In genomic region chr5:132667309-132667708, GRCh38 we compare ENCODE assay signal across 32 cellular contexts. TPM values are rescaled to one million over a fixed set of nuclear protein-coding genes. Genes with fewer than 3 reads are reported as not detected.
"Had no signal": no experiment of that assay in that cellular context is flagged by ENCODE, and none has a peak within 500 bp of the region (broad histone marks: within the 10 kb centered on the region; RNA-seq: fewer than 3 reads in every experiment).

No MANE protein-coding gene starts in this region.

- H3K9me3 ChIP-seq: MG63, SJCRH30 had no signal

- H3K27ac Mint-ChIP-seq: activated CD8-positive, alpha-beta T cell treated with anti-CD3 and anti-CD28 coated beads, Interleukin-2, amount 10 ng/mL, durations not matched to agents 7 days and 5 days; activated naive CD4-positive, alpha-beta T cell treated with anti-CD3 and anti-CD28 coated beads for 36 hours; activated naive CD8-positive, alpha-beta T cell treated with anti-CD3 and anti-CD28 coated beads for 36 hours; activated T-cell treated with anti-CD3 and anti-CD28 coated beads, Interleukin-2, amount 50 U/mL, for 24 hours; brain; T-helper 17 cell had no signal

- H3K4me1 ChIP-seq: SJCRH30 had no signal

- H3K27ac ChIP-seq: SJCRH30, SK-N-MC, WERI-Rb-1 had no signal

- H3K27me3 ChIP-seq: MG63, SJCRH30 had no signal

- H3K36me3 Mint-ChIP-seq: activated naive CD8-positive, alpha-beta T cell treated with anti-CD3 and anti-CD28 coated beads for 36 hours; brain had no signal

- H3K4me3 ChIP-seq: MG63, SJCRH30, SK-N-MC had no signal

- ATAC-seq: activated CD8-positive, alpha-beta T cell treated with anti-CD3 and anti-CD28 coated beads, Interleukin-2, amount 10 ng/mL, durations not matched to agents 7 days and 5 days; Panc1; T-helper 17 cell had no signal

- DNase-seq: activated CD4-positive, alpha-beta T cell treated with anti-CD3 and anti-CD28 coated beads for 1 hour; activated CD4-positive, alpha-beta T cell treated with anti-CD3 and anti-CD28 coated beads for 48 hours; activated CD4-positive, alpha-beta T cell treated with anti-CD3 and anti-CD28 coated beads, Interleukin-2, amount 50 U/mL, for 4 hours; activated CD4-positive, CD25-positive, alpha-beta regulatory T cell; activated CD8-positive, alpha-beta T cell treated with anti-CD3 and anti-CD28 coated beads, Interleukin-2, amount 10 ng/mL, durations not matched to agents 7 days and 5 days; activated gamma-delta T cell treated with Interleukin-2 at 50 U/mL for 16 hours; activated naive CD4-positive, alpha-beta T cell treated with anti-CD3 and anti-CD28 coated beads for 36 hours; activated naive CD8-positive, alpha-beta T cell treated with anti-CD3 and anti-CD28 coated beads for 36 hours; activated T-cell treated with anti-CD3 and anti-CD28 coated beads, Interleukin-2, amount 50 U/mL, for 24 hours; anterior cingulate cortex; caudate nucleus; cerebellar nuclear complex; Kasumi-1; KBM-7; MG63; NCI-H1048; NCI-H1105 treated with DMSO at 0.1 percent for 48 hours; NCI-H1436; NCI-H1694; NCI-H1930; NCI-H345; NCI-H524 treated with DMSO at 0.1 percent for 48 hours; SHP77; SJCRH30; T-helper 17 cell had no signal

- H3K4me3 Mint-ChIP-seq: activated CD8-positive, alpha-beta T cell treated with anti-CD3 and anti-CD28 coated beads, Interleukin-2, amount 10 ng/mL, durations not matched to agents 7 days and 5 days; activated naive CD4-positive, alpha-beta T cell treated with anti-CD3 and anti-CD28 coated beads for 36 hours; activated naive CD8-positive, alpha-beta T cell treated with anti-CD3 and anti-CD28 coated beads for 36 hours; activated T-cell treated with anti-CD3 and anti-CD28 coated beads, Interleukin-2, amount 50 U/mL, for 24 hours; brain; T-helper 17 cell had no signal

- H3K36me3 ChIP-seq: MG63, SJCRH30, WERI-Rb-1 had no signal

- H3K9me3 Mint-ChIP-seq: activated naive CD4-positive, alpha-beta T cell treated with anti-CD3 and anti-CD28 coated beads for 36 hours; activated naive CD8-positive, alpha-beta T cell treated with anti-CD3 and anti-CD28 coated beads for 36 hours; activated T-cell treated with anti-CD3 and anti-CD28 coated beads, Interleukin-2, amount 50 U/mL, for 24 hours had no signal

RNA-seq across cellular contexts. Expression of gene IL4, which starts 6.5 kb away (rescaled TPM):
- total RNA-seq: activated CD8-positive, alpha-beta T cell treated with anti-CD3 and anti-CD28 coated beads, Interleukin-2, amount 10 ng/mL, durations not matched to agents 7 days and 5 days; activated naive CD4-positive, alpha-beta T cell treated with anti-CD3 and anti-CD28 coated beads for 36 hours; activated naive CD8-positive, alpha-beta T cell treated with anti-CD3 and anti-CD28 coated beads for 36 hours; bronchial epithelial cell; NCI-H460; RPMI7951; SJCRH30; T-helper 17 cell had no signal

RNA-seq across cellular contexts. Expression of gene IL13, which starts 9.3 kb away (rescaled TPM):
- total RNA-seq: bronchial epithelial cell, NCI-H460, RPMI7951, SJCRH30 had no signal
